Comparison of ENCODE assay signal across 1 cellular context in genomic region chr19:15587663-15588062, GRCh38.
TF ChIP-seq lines count a peak whose summit lies in the region.

No MANE protein-coding gene starts in this region.

TF ChIP-seq in HepG2, 621 proteins besides CTCF, POLR2A, EP300 and RAD21:
- TF ChIP-seq JUN (CRISPR knock-in tag; IDR thresholded peaks at IDR 0.05) (no peak), ZSCAN9 (CRISPR knock-in tag; IDR thresholded peaks at IDR 0.05; ENCODE audit: borderline replicate concordance) (no peak), ZNF552 (CRISPR knock-in tag; IDR thresholded peaks at IDR 0.05; ENCODE audit: borderline replicate concordance) (no peak), DZIP1 (CRISPR knock-in tag; IDR thresholded peaks at IDR 0.05) (no peak), PBX3 (CRISPR knock-in tag; IDR thresholded peaks at IDR 0.05; ENCODE audit: borderline replicate concordance) (no peak), ZNF180 (CRISPR knock-in tag; IDR thresholded peaks at IDR 0.05; ENCODE audit: borderline replicate concordance, low read depth) (no peak), TRAFD1 (CRISPR knock-in tag; IDR thresholded peaks at IDR 0.05; ENCODE audit: borderline replicate concordance) (no peak), HINFP (CRISPR knock-in tag; IDR thresholded peaks at IDR 0.05; ENCODE audit: low read depth) (no peak), SNAPC4 (CRISPR knock-in tag; IDR thresholded peaks at IDR 0.05) (no peak), MAZ (IDR thresholded peaks at IDR 0.05; ENCODE audit: borderline replicate concordance, low read depth, low read length) (no peak), MAZ (CRISPR knock-in tag; IDR thresholded peaks at IDR 0.05; ENCODE audit: low read depth) (no peak), UBTF (CRISPR knock-in tag; IDR thresholded peaks at IDR 0.05) (no peak), FOXP1 (IDR thresholded peaks at IDR 0.05) (no peak), FOXP1 (CRISPR knock-in tag; IDR thresholded peaks at IDR 0.05) (no peak), MAFK (conservative IDR thresholded peaks at IDR 0.05 in 1 of 2, IDR thresholded peaks at IDR 0.05 in 1 of 2; ENCODE audit: low read length in 2 of 2) (no peak), FOXK2 (IDR thresholded peaks at IDR 0.05) (no peak), ZNF747 (CRISPR knock-in tag; IDR thresholded peaks at IDR 0.05; ENCODE audit: borderline replicate concordance) (no peak)
